In the genomic region with DNA sequence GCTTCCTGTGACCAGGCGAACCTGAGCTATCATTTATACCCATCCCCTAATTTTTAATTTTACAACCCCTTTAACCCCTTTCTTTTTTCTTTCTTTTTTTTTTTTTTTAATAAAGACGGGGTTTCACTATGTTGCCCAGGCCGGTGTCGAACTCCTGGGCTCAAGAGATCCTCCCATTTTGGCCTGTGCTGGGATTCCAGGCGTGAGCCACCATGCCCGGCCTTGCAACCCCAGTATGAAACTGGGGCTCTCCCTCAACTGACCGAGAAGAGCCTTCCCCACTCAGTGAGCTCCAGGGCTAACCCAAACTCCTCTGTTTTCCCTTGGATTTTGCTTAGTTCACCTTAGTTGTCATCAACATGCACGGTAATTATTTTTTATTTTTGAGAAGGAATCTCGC, we compare ENCODE assay signal across 8 cellular contexts. TPM values are rescaled to one million over a fixed set of nuclear protein-coding genes. Genes with fewer than 3 reads are reported as not detected.
DNase-seq lines count a peak whose midpoint lies in the region; ATAC-seq, FAIRE-seq and TF ChIP-seq lines count a peak whose summit lies in the region.

No MANE protein-coding gene starts in this region.

- peaks cover 14% of the 10 kb centered on the region; the same call in 2 of the 3 replicates for H3K4me1 Mint-ChIP-seq in GM23338

- peak overlapping the region; percentile 89 for H3K4me2 ChIP-seq in GM23338

- H3K27me3 ChIP-seq in GM23338 (ENCODE audit: insufficient read depth) (no peaks in the 10 kb centered on the region), WERI-Rb-1 (ENCODE audit: insufficient read depth, low read depth, severe bottlenecking) (no peaks in the 10 kb centered on the region), gastroesophageal sphincter (no peaks in the 10 kb centered on the region)

- TF ChIP-seq POLR2A in gastroesophageal sphincter (IDR thresholded peaks at IDR 0.05) = no peak

- H3K9me3 Mint-ChIP-seq in GM23338 = no peaks in the 10 kb centered on the region

- H3K27ac Mint-ChIP-seq in GM23338 = peak overlapping the region; percentile 100

- ATAC-seq in GM23338 (peak; percentile 17), gastroesophageal sphincter (no peak), HG02870 (IDR thresholded peaks at IDR 0.05; ENCODE audit: unreplicated experiment) (no peak)
- no peak for ATAC-seq in activated CD4-positive, CD25-positive, alpha-beta regulatory T cell treated with anti-CD3 and anti-CD28 coated beads, Interleukin-2, amount 50 U/mL, for 24 hours

- no peak for FAIRE-seq in RCC 7860 (lab: Jason Lieb, UNC)

- TF ChIP-seq EP300 in gastroesophageal sphincter (IDR thresholded peaks at IDR 0.05) = no peak

- 31 to 46% methylated on average over 4 to 7 of the region's 9 CpGs for WGBS in gastroesophageal sphincter (ENCODE audit: low coverage in 1 of 2), 2 donors

- H3K4me1 ChIP-seq in GM23338 (ENCODE audit: insufficient read depth) (peaks cover 21% of the 10 kb centered on the region), gastroesophageal sphincter (peaks cover 0 to 74% (median 11%) of the 10 kb centered on the region in 3 donors)

- H3K9me3 ChIP-seq in WERI-Rb-1 (ENCODE audit: severe bottlenecking) (no peaks in the 10 kb centered on the region), gastroesophageal sphincter (no peaks in the 10 kb centered on the region)

- H2AFZ ChIP-seq in GM23338 = peak overlapping the region; percentile 98; the same call in 1 of the 2 replicates

- H3K36me3 Mint-ChIP-seq in GM23338 (ENCODE audit: low read depth) = peaks cover 57% of the 10 kb centered on the region

- H3K9me2 ChIP-seq in GM23338 (ENCODE audit: insufficient read depth) = no peaks in the 10 kb centered on the region

- DNase-seq in GM23338 (ENCODE audit: low spot score) = no peak
- no peak for DNase-seq in WERI-Rb-1
- no peak for DNase-seq in activated CD4-positive, CD25-positive, alpha-beta regulatory T cell treated with anti-CD3 and anti-CD28 coated beads, Interleukin-2, amount 50 U/mL, for 72 hours
- no peak for DNase-seq in RCC 7860 (ENCODE audit: low spot score)

- no peak for TF ChIP-seq CTCF in GM23338 (conservative IDR thresholded peaks at IDR 0.05; ENCODE audit: low read depth in 2 of 2)
- no peak for TF ChIP-seq CTCF in WERI-Rb-1 (IDR thresholded peaks at IDR 0.05; ENCODE audit: low read depth, low read length)
- TF ChIP-seq CTCF in gastroesophageal sphincter (IDR thresholded peaks at IDR 0.05) = no peak

- peak overlapping the region; percentile 99 for H3K27ac ChIP-seq in GM23338 (ENCODE audit: low read depth)
- peak overlapping the region; percentile 99 for H3K27ac ChIP-seq in WERI-Rb-1
- H3K27ac ChIP-seq in gastroesophageal sphincter = peak overlapping the region; percentile 91 to 97 (median 94)
- H3K27ac ChIP-seq in skin epidermis = peak overlapping the region in 20 of 21 experiments; percentile 86 to 99 (median 96)

- H3K36me3 ChIP-seq in GM23338 (ENCODE audit: insufficient read depth) = peaks cover 23% of the 10 kb centered on the region
- H3K36me3 ChIP-seq in WERI-Rb-1 = peaks cover 46% of the 10 kb centered on the region
- peaks cover 0 to 27% of the 10 kb centered on the region in 2 donors for H3K36me3 ChIP-seq in gastroesophageal sphincter

- no peaks in the 10 kb centered on the region for H3F3A ChIP-seq in GM23338 (replicated peaks; ENCODE audit: low read depth)

- H3K4me3 Mint-ChIP-seq in GM23338 = peak overlapping the region; percentile 95

- H4K20me1 ChIP-seq in GM23338 (replicated peaks; ENCODE audit: insufficient read depth) = peaks cover 17% of the 10 kb centered on the region; the same call in 1 of the 2 replicates

- H3K79me2 ChIP-seq in GM23338 (replicated peaks; ENCODE audit: insufficient read depth) = peaks cover 62% of the 10 kb centered on the region

- H3K4me3 ChIP-seq in GM23338 (peak overlapping the region; percentile 99), WERI-Rb-1 (ENCODE audit: low read depth, low read length) (peak overlapping the region; percentile 99), gastroesophageal sphincter (peak overlapping the region; percentile 81 to 84), skin epidermis (peak overlapping the region; percentile 68 to 96 (median 82))

- peaks cover 15% of the 10 kb centered on the region for H3K27me3 Mint-ChIP-seq in GM23338 (ENCODE audit: insufficient read depth, low read depth, poor library complexity)

TF ChIP-seq in GM23338, 12 proteins besides CTCF, POLR2A, EP300 and RAD21:
- TF ChIP-seq CREB1 (CRISPR knock-in tag; IDR thresholded peaks at IDR 0.05; ENCODE audit: low read depth) (no peak), JUNB (IDR thresholded peaks at IDR 0.05; ENCODE audit: unreplicated experiment) (no peak), EZH2phosphoT487 (IDR thresholded peaks at IDR 0.05; ENCODE audit: unreplicated experiment) (no peak), ZNF114 (CRISPR knock-in tag; IDR thresholded peaks at IDR 0.05) (no peak), POLR2AphosphoS5 (IDR thresholded peaks at IDR 0.05; ENCODE audit: low read depth) (no peak), EZH2 (IDR thresholded peaks at IDR 0.05; ENCODE audit: low read depth, unreplicated experiment) (no peak)
TF ChIP-seq in GM23338: peak in this region for 0.

RNA-seq across cellular contexts. Expression of a gene that starts 1.0 kb away (rescaled TPM):
- 74.0 and 112 TPM in 2 replicates for total RNA-seq in GM23338 (2014; rRNA removed; shearing (Covaris generic))
- 41.6 and 54.2 TPM in 2 replicates for polyA plus RNA-seq in GM23338 (2016; fragmentation: Nextera tagmentation; extraction: Ambion mirVana)
- total RNA-seq in gastroesophageal sphincter = 10 to 100 TPM; 32.8 to 62.4 (median 39.3) TPM

RNA-seq across cellular contexts. Expression of a gene that starts 1.3 kb away (rescaled TPM):
- total RNA-seq in GM23338 (2014; rRNA removed; shearing (Covaris generic)) = 134 and 160 TPM in 2 replicates
- 876 and 1,053 TPM in 2 replicates for polyA plus RNA-seq in GM23338 (2016; fragmentation: Nextera tagmentation; extraction: Ambion mirVana)
- total RNA-seq in gastroesophageal sphincter = 100 to 1,000 TPM; 258 to 481 (median 412) TPM

RNA-seq across cellular contexts. Expression of a gene that starts 16.4 kb away (rescaled TPM):
- 36.4 and 39.5 TPM in 2 replicates for total RNA-seq in GM23338 (2014; rRNA removed; shearing (Covaris generic))
- 47.6 and 66.7 TPM in 2 replicates for polyA plus RNA-seq in GM23338 (2016; fragmentation: Nextera tagmentation; extraction: Ambion mirVana)
- total RNA-seq in gastroesophageal sphincter = 10 to 100 TPM; 43.1 to 63.0 (median 54.1) TPM
